ENCODE assay signal across 11 cellular contexts in the genomic region with DNA sequence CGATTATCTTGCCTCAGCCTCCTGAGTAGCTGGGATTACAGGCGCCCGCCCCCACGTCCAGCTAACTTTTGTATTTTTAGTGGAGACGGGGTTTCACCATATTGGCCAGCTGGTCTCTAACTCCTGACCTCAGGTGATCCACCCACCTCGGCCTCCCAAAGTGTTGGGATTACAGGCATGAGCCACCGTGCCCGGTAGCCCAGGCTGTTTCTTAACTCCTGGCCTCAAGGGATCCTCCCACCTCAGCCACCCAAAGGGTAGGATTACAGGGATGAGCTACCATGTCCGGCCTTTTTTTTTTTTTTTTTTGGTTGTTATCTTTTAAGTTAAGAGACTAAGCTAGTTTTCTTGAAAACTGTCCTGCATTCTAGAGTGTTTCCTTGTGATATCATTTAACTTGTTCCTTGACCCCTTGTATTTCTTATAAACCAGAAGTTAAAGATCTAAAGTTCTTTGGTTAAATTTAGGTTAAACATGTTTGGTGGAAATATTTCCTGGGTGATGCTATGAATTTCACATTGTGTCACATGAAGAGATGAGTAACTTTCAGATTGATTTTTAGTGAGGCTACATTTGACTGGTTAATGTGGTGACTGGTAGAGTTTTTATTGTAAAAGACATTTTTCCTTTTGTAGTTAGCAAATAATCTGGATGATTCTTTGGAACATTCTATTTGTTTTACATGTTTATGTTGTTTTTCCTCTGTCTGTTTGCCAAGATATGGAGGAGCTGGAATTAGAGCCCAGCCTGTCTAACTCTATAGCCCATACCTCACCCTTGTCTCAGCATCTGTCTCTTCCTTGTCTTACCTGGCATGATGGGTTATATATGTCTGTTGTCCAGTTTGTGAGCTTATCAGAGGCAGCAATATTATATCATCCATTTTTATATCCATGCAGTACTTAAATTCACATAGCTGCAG. TPM values are rescaled to one million over a fixed set of nuclear protein-coding genes. Genes with fewer than 3 reads are reported as not detected.
DNase-seq lines count a peak whose midpoint lies in the region; ATAC-seq and TF ChIP-seq lines count a peak whose summit lies in the region.
"Had no signal": no experiment of that assay in that cellular context is flagged by ENCODE, and none has a peak within 500 bp of the region (broad histone marks: within the 10 kb centered on the region; RNA-seq: fewer than 3 reads in every experiment).

No MANE protein-coding gene starts in this region.

- no peaks in the 10 kb centered on the region for H3K27me3 ChIP-seq in body of pancreas

- no peaks in the 10 kb centered on the region for H3K9me3 ChIP-seq in body of pancreas

- no peak overlapping the region for H3K4me3 ChIP-seq in body of pancreas

- peaks cover 55% of the 10 kb centered on the region for H3K4me1 Mint-ChIP-seq in activated CD8-positive, alpha-beta T cell treated with anti-CD3 and anti-CD28 coated beads for 36 hours (ENCODE audit: low read depth)
- peaks cover 64% of the 10 kb centered on the region for H3K4me1 Mint-ChIP-seq in activated CD8-positive, alpha-beta T cell treated with anti-CD3 and anti-CD28 coated beads, Interleukin-2, amount 10 ng/mL, durations not matched to agents 7 days and 5 days (ENCODE audit: low read depth)
- peaks cover 56% of the 10 kb centered on the region for H3K4me1 Mint-ChIP-seq in activated T-helper 17 cell treated with anti-CD3 and anti-CD28 coated beads, Interleukin-2, amount 50 U/mL, for 72 hours
- H3K4me1 Mint-ChIP-seq in memory B cell, result peaks cover 43% of the 10 kb centered on the region

- peaks cover 75% of the 10 kb centered on the region for H3K36me3 Mint-ChIP-seq in activated CD8-positive, alpha-beta T cell treated with anti-CD3 and anti-CD28 coated beads for 36 hours (ENCODE audit: low read depth)
- peaks cover 70% of the 10 kb centered on the region for H3K36me3 Mint-ChIP-seq in activated CD8-positive, alpha-beta T cell treated with anti-CD3 and anti-CD28 coated beads, Interleukin-2, amount 10 ng/mL, durations not matched to agents 7 days and 5 days (ENCODE audit: low read depth)
- peaks cover 74% of the 10 kb centered on the region for H3K36me3 Mint-ChIP-seq in activated T-helper 17 cell treated with anti-CD3 and anti-CD28 coated beads, Interleukin-2, amount 50 U/mL, for 72 hours (ENCODE audit: low read depth)
- H3K36me3 Mint-ChIP-seq in memory B cell, result no peaks in the 10 kb centered on the region

- no peaks in the 10 kb centered on the region for H3K27me3 Mint-ChIP-seq in activated CD8-positive, alpha-beta T cell treated with anti-CD3 and anti-CD28 coated beads for 36 hours
- H3K27me3 Mint-ChIP-seq in activated CD8-positive, alpha-beta T cell treated with anti-CD3 and anti-CD28 coated beads, Interleukin-2, amount 10 ng/mL, durations not matched to agents 7 days and 5 days (ENCODE audit: low read depth), result no peaks in the 10 kb centered on the region
- H3K27me3 Mint-ChIP-seq in activated T-helper 17 cell treated with anti-CD3 and anti-CD28 coated beads, Interleukin-2, amount 50 U/mL, for 72 hours, result no peaks in the 10 kb centered on the region
- H3K27me3 Mint-ChIP-seq in memory B cell, result no peaks in the 10 kb centered on the region

- no peaks in the 10 kb centered on the region for H3K9me3 Mint-ChIP-seq in activated CD8-positive, alpha-beta T cell treated with anti-CD3 and anti-CD28 coated beads for 36 hours
- H3K9me3 Mint-ChIP-seq in activated CD8-positive, alpha-beta T cell treated with anti-CD3 and anti-CD28 coated beads, Interleukin-2, amount 10 ng/mL, durations not matched to agents 7 days and 5 days (ENCODE audit: insufficient read depth), result no peaks in the 10 kb centered on the region
- H3K9me3 Mint-ChIP-seq in activated T-helper 17 cell treated with anti-CD3 and anti-CD28 coated beads, Interleukin-2, amount 50 U/mL, for 72 hours, result no peaks in the 10 kb centered on the region
- H3K9me3 Mint-ChIP-seq in memory B cell, result no peaks in the 10 kb centered on the region

- H3K27ac Mint-ChIP-seq in activated CD8-positive, alpha-beta T cell treated with anti-CD3 and anti-CD28 coated beads for 36 hours, result peak overlapping the region; percentile 61
- no peak overlapping the region for H3K27ac Mint-ChIP-seq in activated CD8-positive, alpha-beta T cell treated with anti-CD3 and anti-CD28 coated beads, Interleukin-2, amount 10 ng/mL, durations not matched to agents 7 days and 5 days
- peak overlapping the region; percentile 90 for H3K27ac Mint-ChIP-seq in activated T-helper 17 cell treated with anti-CD3 and anti-CD28 coated beads, Interleukin-2, amount 50 U/mL, for 72 hours
- H3K27ac Mint-ChIP-seq in memory B cell, result peak overlapping the region; percentile 5

- no peak for DNase-seq in activated CD8-positive, alpha-beta T cell treated with anti-CD3 and anti-CD28 coated beads for 36 hours
- DNase-seq in activated CD8-positive, alpha-beta T cell treated with anti-CD3 and anti-CD28 coated beads, Interleukin-2, amount 10 ng/mL, durations not matched to agents 7 days and 5 days, result no peak
- DNase-seq in HCEC 1CT, result peak; percentile 74
- no peak for DNase-seq in memory B cell (ENCODE audit: low spot score in 2 of 2)
- DNase-seq in NCI-H1694 (lab: John Stamatoyannopoulos, UW), result no peak
- DNase-seq in putamen (ENCODE audit: low spot score), result no peak
- DNase-seq in body of pancreas, result no peak
- DNase-seq: NCI-H1048; stimulated activated CD4-positive, alpha-beta T cell treated with anti-CD3 and anti-CD28 coated beads, Interleukin-15, amount 100 ng/mL, for 24 hours had no signal

- no peaks in the 10 kb centered on the region for H3K36me3 ChIP-seq in body of pancreas (replicated peaks in 1 of 2; ENCODE audit: insufficient read depth in 1 of 2, low read depth in 2 of 2)

- WGBS in body of pancreas, 2 donors, result 86 to 91% methylated on average over 9 of the region's 9 CpGs

- peak overlapping the region; percentile 17 for H3K4me3 Mint-ChIP-seq in activated CD8-positive, alpha-beta T cell treated with anti-CD3 and anti-CD28 coated beads for 36 hours
- H3K4me3 Mint-ChIP-seq in activated CD8-positive, alpha-beta T cell treated with anti-CD3 and anti-CD28 coated beads, Interleukin-2, amount 10 ng/mL, durations not matched to agents 7 days and 5 days, result no peak overlapping the region
- H3K4me3 Mint-ChIP-seq in activated T-helper 17 cell treated with anti-CD3 and anti-CD28 coated beads, Interleukin-2, amount 50 U/mL, for 72 hours, result peak overlapping the region; percentile 73
- H3K4me3 Mint-ChIP-seq in memory B cell, result no peak overlapping the region

- POLR2A ChIA-PET in activated CD8-positive, alpha-beta T cell treated with anti-CD3 and anti-CD28 coated beads for 36 hours (lab: Charles Lee), result interaction anchor here (0.6 to 1.9 kb wide), 4 partner anchors 15 to 57 kb away, joined by 3 to 7 read pairs (median 4); a partner anchor contains a TSS
- POLR2A ChIA-PET in activated CD8-positive, alpha-beta T cell treated with anti-CD3 and anti-CD28 coated beads, Interleukin-2, amount 10 ng/mL, durations not matched to agents 7 days and 5 days (lab: Charles Lee), result interaction anchor here (0.6 to 1.7 kb wide), 3 partner anchors 19 to 504 kb away, joined by 3 to 4 read pairs (median 3); no protein-coding TSS in a partner anchor

- TF ChIP-seq POLR2A in body of pancreas (IDR thresholded peaks at IDR 0.05), result no peak

- CTCF ChIA-PET in activated CD8-positive, alpha-beta T cell treated with anti-CD3 and anti-CD28 coated beads for 36 hours (lab: Charles Lee), result interaction anchor here (0.8 to 1.6 kb wide), 3 partner anchors 19 to 169 kb away, joined by 3 to 5 read pairs (median 3); no protein-coding TSS in a partner anchor
- CTCF ChIA-PET in activated CD8-positive, alpha-beta T cell treated with anti-CD3 and anti-CD28 coated beads, Interleukin-2, amount 10 ng/mL, durations not matched to agents 7 days and 5 days (lab: Charles Lee), result no interaction called here

- no peak for ATAC-seq in activated CD8-positive, alpha-beta T cell treated with anti-CD3 and anti-CD28 coated beads for 36 hours
- ATAC-seq in activated CD8-positive, alpha-beta T cell treated with anti-CD3 and anti-CD28 coated beads, Interleukin-2, amount 10 ng/mL, durations not matched to agents 7 days and 5 days, result no peak
- ATAC-seq in activated T-helper 17 cell treated with anti-CD3 and anti-CD28 coated beads, Interleukin-2, amount 50 U/mL, for 72 hours (replicated peaks), result peak; percentile 50
- ATAC-seq in memory B cell (ENCODE audit: low read depth) (no peak), body of pancreas (no peak)

- TF ChIP-seq CTCF in activated CD8-positive, alpha-beta T cell treated with anti-CD3 and anti-CD28 coated beads for 36 hours (IDR thresholded peaks at IDR 0.05), result no peak
- TF ChIP-seq CTCF in body of pancreas (IDR thresholded peaks at IDR 0.05), result no peak

- intact Hi-C loops in activated CD8-positive, alpha-beta T cell treated with anti-CD3 and anti-CD28 coated beads for 36 hours (cut with micrococcal nuclease), result loop anchor here (5.0 kb wide), 1 partner anchor 33 kb away; a partner anchor contains a TSS
- intact Hi-C loops in body of pancreas (cut with DNase I), result no loop called here

- no peak overlapping the region for H3K27ac ChIP-seq in body of pancreas
- H3K27ac ChIP-seq: parathyroid adenoma had no signal

- peaks cover 5% of the 10 kb centered on the region for H3K4me1 ChIP-seq in body of pancreas

RNA-seq across cellular contexts. Expression of a gene that starts 5.2 kb away (rescaled TPM):
- total RNA-seq in activated CD8-positive, alpha-beta T cell treated with anti-CD3 and anti-CD28 coated beads for 36 hours, result 10 to 100 TPM; 70.9 TPM
- total RNA-seq in activated CD8-positive, alpha-beta T cell treated with anti-CD3 and anti-CD28 coated beads, Interleukin-2, amount 10 ng/mL, durations not matched to agents 7 days and 5 days, result 100 to 1,000 TPM in 1 of 2 experiments, 10 to 100 TPM in 1; 87.3 to 101 TPM
- total RNA-seq in activated T-helper 17 cell treated with anti-CD3 and anti-CD28 coated beads, Interleukin-2, amount 50 U/mL, for 72 hours, result 10 to 100 TPM; 63.1 to 89.5 TPM
- under 1 TPM in 1 of 2 donors, not detected in 1; 0.52 TPM for total RNA-seq in body of pancreas

RNA-seq across cellular contexts. Expression of a gene that starts 15.6 kb away (rescaled TPM):
- 10 to 100 TPM; 28.2 to 32.6 TPM for total RNA-seq in activated CD8-positive, alpha-beta T cell treated with anti-CD3 and anti-CD28 coated beads for 36 hours
- total RNA-seq in activated CD8-positive, alpha-beta T cell treated with anti-CD3 and anti-CD28 coated beads, Interleukin-2, amount 10 ng/mL, durations not matched to agents 7 days and 5 days, result 10 to 100 TPM; 43.4 to 43.5 TPM
- total RNA-seq in activated T-helper 17 cell treated with anti-CD3 and anti-CD28 coated beads, Interleukin-2, amount 50 U/mL, for 72 hours, result 10 to 100 TPM; 26.1 to 55.9 TPM
- total RNA-seq in body of pancreas, result 1 to 10 TPM in 1 of 2 donors, under 1 TPM in 1; 0.33 to 1.8 TPM

RNA-seq across cellular contexts. Expression of a gene that starts 35.4 kb away (rescaled TPM):
- total RNA-seq in activated CD8-positive, alpha-beta T cell treated with anti-CD3 and anti-CD28 coated beads for 36 hours, result 100 to 1,000 TPM; 175 to 178 TPM
- total RNA-seq in activated CD8-positive, alpha-beta T cell treated with anti-CD3 and anti-CD28 coated beads, Interleukin-2, amount 10 ng/mL, durations not matched to agents 7 days and 5 days, result 100 to 1,000 TPM; 177 to 181 TPM
- total RNA-seq in activated T-helper 17 cell treated with anti-CD3 and anti-CD28 coated beads, Interleukin-2, amount 50 U/mL, for 72 hours, result 100 to 1,000 TPM; 155 to 198 TPM
- 100 to 1,000 TPM in 1 of 2 donors, 10 to 100 TPM in 1; 58.1 to 110 TPM for total RNA-seq in body of pancreas

Comparison
In these comparisons a context has a peak if more than half of its experiments do, and no peak if none do; other contexts are left out.
1. H3K4me3 Mint-ChIP-seq: peak in activated CD8-positive, alpha-beta T cell treated with anti-CD3 and anti-CD28 coated beads for 36 hours (single experiment) and activated T-helper 17 cell treated with anti-CD3 and anti-CD28 coated beads, Interleukin-2, amount 50 U/mL, for 72 hours (single experiment); none in activated CD8-positive, alpha-beta T cell treated with anti-CD3 and anti-CD28 coated beads, Interleukin-2, amount 10 ng/mL, durations not matched to agents 7 days and 5 days (single experiment) and memory B cell (single experiment).
2. RNA of a gene that starts 5.2 kb away (total RNA-seq): 87.3 to 101 TPM in activated CD8-positive, alpha-beta T cell treated with anti-CD3 and anti-CD28 coated beads, Interleukin-2, amount 10 ng/mL, durations not matched to agents 7 days and 5 days, 63.1 to 89.5 TPM in activated T-helper 17 cell treated with anti-CD3 and anti-CD28 coated beads, Interleukin-2, amount 50 U/mL, for 72 hours and 70.9 TPM in activated CD8-positive, alpha-beta T cell treated with anti-CD3 and anti-CD28 coated beads for 36 hours; 0.52 TPM in body of pancreas; every median in the first group is over 10 times any median in the second.
3. RNA of a gene that starts 15.6 kb away (total RNA-seq): 26.1 to 55.9 TPM in activated T-helper 17 cell treated with anti-CD3 and anti-CD28 coated beads, Interleukin-2, amount 50 U/mL, for 72 hours, 43.4 to 43.5 TPM in activated CD8-positive, alpha-beta T cell treated with anti-CD3 and anti-CD28 coated beads, Interleukin-2, amount 10 ng/mL, durations not matched to agents 7 days and 5 days and 28.2 to 32.6 TPM in activated CD8-positive, alpha-beta T cell treated with anti-CD3 and anti-CD28 coated beads for 36 hours; 0.33 to 1.8 TPM in body of pancreas; every median in the first group is over 4 times any median in the second.